Comparison of ENCODE assay signal across 8 cellular contexts in genomic region chr2:9951272-9951521, GRCh38. TPM values are rescaled to one million over a fixed set of nuclear protein-coding genes. Genes with fewer than 3 reads are reported as not detected.
DNase-seq lines count a peak whose midpoint lies in the region; ATAC-seq and TF ChIP-seq lines count a peak whose summit lies in the region.

No MANE protein-coding gene starts in this region.

- H3K27ac Mint-ChIP-seq in HFFc6 (no peak overlapping the region), MCF 10A (ENCODE audit: low read depth, unreplicated experiment) (no peak overlapping the region)

- intact Hi-C loops in MCF 10A (cut with micrococcal nuclease) (no loop called here), mucosa of descending colon (cut with DNase I, micrococcal nuclease) (no loop called here)

- BruUV-seq in MCF 10A (replicated peaks; lab: Mats Ljungman, UMichigan), result no TSS peak

- H3K4me1 Mint-ChIP-seq in HFFc6 (ENCODE audit: low read depth) (peaks cover 23% of the 10 kb centered on the region), MCF 10A (ENCODE audit: insufficient read depth, unreplicated experiment) (peaks cover 6% of the 10 kb centered on the region)

- H3K9me3 Mint-ChIP-seq in HFFc6, result no peaks in the 10 kb centered on the region
- no peaks in the 10 kb centered on the region for H3K9me3 Mint-ChIP-seq in MCF 10A (ENCODE audit: unreplicated experiment)

- no peak for TF ChIP-seq CTCF in HFFc6 (IDR thresholded peaks at IDR 0.05)
- TF ChIP-seq CTCF in MCF 10A (IDR thresholded peaks at IDR 0.05; ENCODE audit: unreplicated experiment), result no peak
- no peak for TF ChIP-seq CTCF in mucosa of descending colon (IDR thresholded peaks at IDR 0.05)

- H3K36me3 ChIP-seq in mucosa of descending colon (ENCODE audit: low read depth), result no peaks in the 10 kb centered on the region

- CTCF ChIA-PET in MCF 10A (lab: Yijun Ruan, JAX), result no interaction called here

- no peaks in the 10 kb centered on the region for H3K9me3 ChIP-seq in mucosa of descending colon

- no peaks in the 10 kb centered on the region for H3K36me3 Mint-ChIP-seq in HFFc6 (ENCODE audit: low read depth)
- no peaks in the 10 kb centered on the region for H3K36me3 Mint-ChIP-seq in MCF 10A (ENCODE audit: insufficient read depth, unreplicated experiment)

- peaks cover 4% of the 10 kb centered on the region for H3K4me1 ChIP-seq in mucosa of descending colon (ENCODE audit: low read depth)

- DNase-seq in 8988T (peak; percentile 98), HFFc6 (no peak), MCF 10A (ENCODE audit: unreplicated experiment) (no peak), mucosa of descending colon (no peak), A172 (ENCODE audit: low spot score) (no peak), NCI-H187 (lab: John Stamatoyannopoulos, UW) (no peak), EL (no peak)

- H3K27me3 Mint-ChIP-seq in HFFc6 (ENCODE audit: insufficient read depth), result peaks cover 3% of the 10 kb centered on the region
- no peaks in the 10 kb centered on the region for H3K27me3 Mint-ChIP-seq in MCF 10A (ENCODE audit: insufficient read depth, unreplicated experiment)

- peak overlapping the region; percentile 36 for H3K4me3 ChIP-seq in mucosa of descending colon

- no peak for ATAC-seq in mucosa of descending colon
- no peak for ATAC-seq in HG03521 (IDR thresholded peaks at IDR 0.05; ENCODE audit: unreplicated experiment)

- POLR2A ChIA-PET in MCF 10A (lab: Yijun Ruan, JAX), result no interaction called here

- peak overlapping the region; percentile 71 for H3K4me3 Mint-ChIP-seq in HFFc6
- H3K4me3 Mint-ChIP-seq in MCF 10A (ENCODE audit: unreplicated experiment), result peak overlapping the region; percentile 74

RNA-seq across cellular contexts. Expression of gene GRHL1, which starts 0.3 kb away (rescaled TPM):
- under 1 TPM; 0.46 to 0.76 (median 0.59) TPM for total RNA-seq in HFFc6 (2021; fragmentation: NEBNext Ultra II Directional; extraction: Animal tissue kit (Norgen Biotek cat#: 25700))
- 0.96 and 2.0 TPM in 2 replicates for total RNA-seq in MCF 10A (2022)
- 1 to 10 TPM in 2 of 3 donors, under 1 TPM in 1; 0.41 to 2.0 (median 1.9) TPM for total RNA-seq in mucosa of descending colon
- total RNA-seq in A172 (2014; rRNA removed; shearing (Covaris generic)), result 0.57 and 3.8 TPM in 2 replicates
